8 cellular contexts compared by ENCODE assay signal in genomic region chr9:89436963-89437625, GRCh38.
DNase-seq lines count a peak whose midpoint lies in the region; ATAC-seq and TF ChIP-seq lines count a peak whose summit lies in the region.

No MANE protein-coding gene starts in this region.

- no peak for TF ChIP-seq CTCF in omental fat pad (IDR thresholded peaks at IDR 0.05)

- no peaks in the 10 kb centered on the region for H3K27me3 Mint-ChIP-seq in stimulated activated naive CD8-positive, alpha-beta T cell treated with anti-CD3 and anti-CD28 coated beads, Interleukin-15, amount 100 ng/mL, for 72 hours

- peak overlapping the region; percentile 71 to 87 for H3K27ac Mint-ChIP-seq in stimulated activated naive CD8-positive, alpha-beta T cell treated with anti-CD3 and anti-CD28 coated beads, Interleukin-15, amount 100 ng/mL, for 72 hours

- no peaks in the 10 kb centered on the region for H3K9me3 Mint-ChIP-seq in stimulated activated naive CD8-positive, alpha-beta T cell treated with anti-CD3 and anti-CD28 coated beads, Interleukin-15, amount 100 ng/mL, for 72 hours

- ATAC-seq in HG03108 (IDR thresholded peaks at IDR 0.05; ENCODE audit: unreplicated experiment) (peak; percentile 34), omental fat pad (ENCODE audit: low FRiP score) (no peak)
- ATAC-seq in stimulated activated naive CD8-positive, alpha-beta T cell treated with anti-CD3 and anti-CD28 coated beads, Interleukin-15, amount 100 ng/mL, for 72 hours: peak; percentile 73

- H3K4me1 Mint-ChIP-seq in stimulated activated naive CD8-positive, alpha-beta T cell treated with anti-CD3 and anti-CD28 coated beads, Interleukin-15, amount 100 ng/mL, for 72 hours: peaks cover 98% of the 10 kb centered on the region

- DNase-seq in COR-L47 (lab: John Stamatoyannopoulos, UW) (peak; percentile 39), SW480 (ENCODE audit: low spot score) (peak; percentile 81), omental fat pad (ENCODE audit: low spot score) (no peak), hippocampal formation (lab: John Stamatoyannopoulos, UW) (no peak), GOT3 (lab: John Stamatoyannopoulos, UW) (no peak)
- peak; percentile 53 for DNase-seq in effector CD4-positive, alpha-beta T cell
- peak in 1 of 2 donors; percentile 49 for DNase-seq in stimulated activated naive CD8-positive, alpha-beta T cell treated with anti-CD3 and anti-CD28 coated beads, Interleukin-15, amount 100 ng/mL, for 72 hours

- peak overlapping the region; percentile 17 to 60 for H3K4me3 Mint-ChIP-seq in stimulated activated naive CD8-positive, alpha-beta T cell treated with anti-CD3 and anti-CD28 coated beads, Interleukin-15, amount 100 ng/mL, for 72 hours

Comparison
In these comparisons a context has a peak if more than half of its experiments do, and no peak if none do; other contexts are left out.
1. DNase-seq: peak in COR-L47 (single experiment), SW480 (single experiment) and effector CD4-positive, alpha-beta T cell (single experiment); none in omental fat pad (single experiment), hippocampal formation (0 of 2) and GOT3 (single experiment).